8 cellular contexts compared by ENCODE assay signal in genomic region chr10:132516771-132517725, GRCh38. TPM values are rescaled to one million over a fixed set of nuclear protein-coding genes. Genes with fewer than 3 reads are reported as not detected.
DNase-seq lines count a peak whose midpoint lies in the region; ATAC-seq and TF ChIP-seq lines count a peak whose summit lies in the region.

No MANE protein-coding gene starts in this region.

- TF ChIP-seq CTCF in GM13976 (IDR thresholded peaks at IDR 0.05; ENCODE audit: borderline replicate concordance, control extremely low read depth, extremely low read depth, insufficient read depth, missing control alignments) = no peak
- TF ChIP-seq CTCF in fibroblast of lung (conservative IDR thresholded peaks at IDR 0.05 in 1 of 2, IDR thresholded peaks at IDR 0.05 in 1 of 2; ENCODE audit: low read depth in 1 of 2, low read length in 2 of 2) = no peak
- TF ChIP-seq CTCF in activated CD8-positive, alpha-beta T cell treated with anti-CD3 and anti-CD28 coated beads for 36 hours (IDR thresholded peaks at IDR 0.05) = no peak

- H3K9ac ChIP-seq in fibroblast of lung (ENCODE audit: insufficient read depth, low read length) = peak overlapping the region; percentile 57
- H3K9ac ChIP-seq in mucosa of rectum (ENCODE audit: low read depth in 1 of 2, low read length in 2 of 2) = peak overlapping the region in 1 of 2 donors; percentile 51

- in situ Hi-C loops in GM13976 (cut with MboI; ENCODE audit: low sequenced_read_pairs, unreplicated experiment) = no loop called here

- no peak overlapping the region for H3K27ac Mint-ChIP-seq in activated CD8-positive, alpha-beta T cell treated with anti-CD3 and anti-CD28 coated beads for 36 hours

- H3K4me1 Mint-ChIP-seq in activated CD8-positive, alpha-beta T cell treated with anti-CD3 and anti-CD28 coated beads for 36 hours (ENCODE audit: low read depth) = no peaks in the 10 kb centered on the region

- POLR2A ChIA-PET in activated CD8-positive, alpha-beta T cell treated with anti-CD3 and anti-CD28 coated beads for 36 hours (lab: Charles Lee) = no interaction called here

- H3K4me3 Mint-ChIP-seq in activated CD8-positive, alpha-beta T cell treated with anti-CD3 and anti-CD28 coated beads for 36 hours = no peak overlapping the region

- H4K20me1 ChIP-seq in fibroblast of lung (ENCODE audit: control insufficient read depth, extremely low read depth, insufficient read depth, low read length) = no peaks in the 10 kb centered on the region

- no peak for ATAC-seq in HG03460 (IDR thresholded peaks at IDR 0.05; ENCODE audit: unreplicated experiment)
- no peak for ATAC-seq in activated CD8-positive, alpha-beta T cell treated with anti-CD3 and anti-CD28 coated beads for 36 hours

- peak overlapping the region; percentile 90 for H3K27ac ChIP-seq in fibroblast of lung (ENCODE audit: insufficient read depth, low read length)
- peak overlapping the region; percentile 74 to 78 for H3K27ac ChIP-seq in mucosa of rectum (ENCODE audit: low read depth in 2 of 2, low read length in 2 of 2)

- no peaks in the 10 kb centered on the region for H3K27me3 Mint-ChIP-seq in activated CD8-positive, alpha-beta T cell treated with anti-CD3 and anti-CD28 coated beads for 36 hours

- H3K36me3 ChIP-seq in fibroblast of lung (ENCODE audit: control insufficient read depth, insufficient read depth, low read length) (no peaks in the 10 kb centered on the region), mucosa of rectum (ENCODE audit: control insufficient read depth in 2 of 2, insufficient read depth in 2 of 2, low read length in 2 of 2) (no peaks in the 10 kb centered on the region)

- no peaks in the 10 kb centered on the region for H3K79me2 ChIP-seq in fibroblast of lung (ENCODE audit: control insufficient read depth, insufficient read depth, low read length)

- DNase-seq in GM13976 (ENCODE audit: low spot score) = peak; percentile 33
- DNase-seq in RPMI8226 = peak; percentile 56
- peak; percentile 96 for DNase-seq in fibroblast of lung (ENCODE audit: low read depth in 2 of 2)
- DNase-seq in NCI-H1436 (lab: John Stamatoyannopoulos, UW) = no peak
- DNase-seq in germinal center (ENCODE audit: low spot score) = no peak
- no peak for DNase-seq in activated CD8-positive, alpha-beta T cell treated with anti-CD3 and anti-CD28 coated beads for 36 hours

- H2AFZ ChIP-seq in fibroblast of lung (ENCODE audit: low read length) = no peak overlapping the region

- CTCF ChIA-PET in activated CD8-positive, alpha-beta T cell treated with anti-CD3 and anti-CD28 coated beads for 36 hours (lab: Charles Lee) = no interaction called here

- H3K4me2 ChIP-seq in fibroblast of lung (ENCODE audit: extremely low read depth, insufficient read depth, low read length) = peak overlapping the region; percentile 44

- intact Hi-C loops in activated CD8-positive, alpha-beta T cell treated with anti-CD3 and anti-CD28 coated beads for 36 hours (cut with micrococcal nuclease) = no loop called here

- H3K9me3 Mint-ChIP-seq in activated CD8-positive, alpha-beta T cell treated with anti-CD3 and anti-CD28 coated beads for 36 hours = peaks cover 3% of the 10 kb centered on the region

- H3K4me1 ChIP-seq in fibroblast of lung (ENCODE audit: control insufficient read depth, extremely low read depth, insufficient read depth, low read length) (peaks cover 49% of the 10 kb centered on the region), mucosa of rectum (ENCODE audit: control insufficient read depth in 2 of 2, insufficient read depth in 2 of 2, low read length in 2 of 2) (peaks cover 32% of the 10 kb centered on the region in 2 donors)

- H3K9me3 ChIP-seq in fibroblast of lung (ENCODE audit: control insufficient read depth, insufficient read depth, low read depth, low read length) = no peaks in the 10 kb centered on the region
- no peaks in the 10 kb centered on the region for H3K9me3 ChIP-seq in mucosa of rectum (ENCODE audit: control insufficient read depth in 2 of 2, low read length in 2 of 2)

- no peaks in the 10 kb centered on the region for H3K27me3 ChIP-seq in fibroblast of lung (ENCODE audit: control insufficient read depth, insufficient read depth, low read length)
- H3K27me3 ChIP-seq in mucosa of rectum (ENCODE audit: control insufficient read depth in 2 of 2, insufficient read depth in 2 of 2, low read length in 2 of 2) = no peaks in the 10 kb centered on the region

- H3K4me3 ChIP-seq in fibroblast of lung (replicated peaks in 1 of 4; ENCODE audit: control extremely low read depth in 1 of 4, insufficient read depth in 1 of 4, low read depth in 3 of 4, low read length in 4 of 4) (no peak overlapping the region), mucosa of rectum (ENCODE audit: low read length in 2 of 2) (no peak overlapping the region)

- no peaks in the 10 kb centered on the region for H3K36me3 Mint-ChIP-seq in activated CD8-positive, alpha-beta T cell treated with anti-CD3 and anti-CD28 coated beads for 36 hours (ENCODE audit: low read depth)

RNA-seq across cellular contexts. Expression of gene INPP5A, which starts 20.5 kb away (rescaled TPM):
- 21.1 and 24.6 TPM in 2 replicates for total RNA-seq in fibroblast of lung
- polyA plus RNA-seq in fibroblast of lung = 36.3 and 39.9 TPM in 2 replicates
- polyA plus RNA-seq in fibroblast of lung (2012) = 28.9 and 30.0 TPM in 2 replicates
- polyA minus RNA-seq in fibroblast of lung (ENCODE audit: low replicate concordance) = 25.3 and 34.8 TPM in 2 replicates
- total RNA-seq in activated CD8-positive, alpha-beta T cell treated with anti-CD3 and anti-CD28 coated beads for 36 hours = 10 to 100 TPM in 1 of 2 experiments, 1 to 10 TPM in 1; 9.6 to 10.4 TPM

Comparison
In these comparisons a context has a peak if more than half of its experiments do, and no peak if none do; other contexts are left out.
1. DNase-seq: peak in GM13976 (single experiment), RPMI8226 (single experiment) and fibroblast of lung (2 of 2); none in NCI-H1436 (single experiment), germinal center (single experiment) and activated CD8-positive, alpha-beta T cell treated with anti-CD3 and anti-CD28 coated beads for 36 hours (single experiment).